Comparison of ENCODE assay signal across 10 cellular contexts in the genomic region with DNA sequence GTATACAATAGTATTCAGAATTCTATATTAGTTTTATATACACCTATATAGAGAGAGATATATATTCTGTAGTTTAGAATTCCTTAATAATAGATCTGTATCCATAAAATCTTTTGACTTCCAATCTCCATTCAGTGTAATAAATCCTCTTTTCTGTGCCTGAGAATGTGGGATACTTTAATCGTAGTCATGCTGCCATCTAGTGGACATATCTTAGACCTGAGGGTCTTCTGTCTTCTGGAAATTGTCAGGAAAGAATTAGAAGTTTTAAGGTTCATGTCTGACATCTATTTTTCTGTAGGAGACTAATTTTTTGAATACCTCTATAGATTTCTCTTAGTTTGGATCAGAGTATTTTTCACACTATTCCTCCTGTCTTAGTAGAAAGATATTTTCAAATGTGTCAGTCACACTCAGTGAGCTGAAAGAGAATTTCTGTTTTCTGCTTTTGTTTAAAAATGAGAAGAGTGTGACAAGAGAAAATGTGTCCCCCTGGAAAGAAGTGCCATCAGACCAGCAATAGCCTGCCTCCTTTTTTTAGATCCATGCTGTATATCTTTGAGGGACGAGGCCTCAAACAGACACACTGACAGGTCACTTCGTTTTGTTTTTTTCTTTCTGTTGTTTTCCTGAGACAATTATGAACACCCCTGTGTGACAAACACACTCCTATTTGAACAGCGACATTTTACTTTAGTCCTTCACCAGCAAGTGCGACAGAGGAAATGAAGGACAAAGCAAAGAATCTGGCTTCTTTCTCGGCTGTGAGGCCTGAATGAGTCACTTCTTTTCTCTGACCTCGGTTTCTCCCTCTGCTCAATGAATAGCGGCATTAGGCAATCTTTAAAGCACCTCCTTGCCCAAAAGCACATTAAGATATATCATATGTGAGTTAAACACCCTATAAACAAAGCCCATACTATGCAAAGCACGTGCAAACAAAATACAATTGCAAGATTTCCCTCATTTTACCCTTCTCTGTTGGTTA.
A peak's percentile ranks its signal among the peaks of the same experiment; 100 is the strongest.
DNase-seq lines count a peak whose midpoint lies in the region; ATAC-seq and TF ChIP-seq lines count a peak whose summit lies in the region.
"Had no signal": no experiment of that assay in that cellular context is flagged by ENCODE, and none has a peak within 500 bp of the region (broad histone marks: within the 10 kb centered on the region; RNA-seq: fewer than 3 reads in every experiment).

No MANE protein-coding gene starts in this region.

- H3K4me3 ChIP-seq in astrocyte of the cerebellum (ENCODE audit: low read depth, low read length) (no peak overlapping the region), kidney epithelial cell (ENCODE audit: low read depth, low read length) (no peak overlapping the region), uterus (no peak overlapping the region)
- H3K4me3 ChIP-seq in effector memory CD4-positive, alpha-beta T cell (ENCODE audit: insufficient read depth, low read depth, low read length, poor library complexity, severe bottlenecking) = no peak overlapping the region

- H3K9me3 Mint-ChIP-seq in activated CD4-positive, alpha-beta T cell treated with anti-CD3 and anti-CD28 coated beads, Interleukin-2, amount 10 ng/mL, durations not matched to agents 24 days and 14 days = no peaks in the 10 kb centered on the region
- H3K9me3 Mint-ChIP-seq: CD8-positive, alpha-beta memory T cell had no signal

- H3K36me3 ChIP-seq in kidney epithelial cell (ENCODE audit: control insufficient read depth, insufficient read depth, low read length) = no peaks in the 10 kb centered on the region
- H3K36me3 ChIP-seq in uterus = no peaks in the 10 kb centered on the region
- H3K36me3 ChIP-seq in effector memory CD4-positive, alpha-beta T cell (ENCODE audit: control insufficient read depth, insufficient read depth, low read length) = no peaks in the 10 kb centered on the region

- no peaks in the 10 kb centered on the region for H3K4me1 ChIP-seq in uterus
- H3K4me1 ChIP-seq in effector memory CD4-positive, alpha-beta T cell (ENCODE audit: control insufficient read depth, insufficient read depth, low read length, poor library complexity, severe bottlenecking) = no peaks in the 10 kb centered on the region

- peak; percentile 50 for TF ChIP-seq CTCF in astrocyte of the cerebellum (IDR thresholded peaks at IDR 0.05; ENCODE audit: low read depth, low read length, missing control alignments)
- TF ChIP-seq CTCF in kidney epithelial cell (IDR thresholded peaks at IDR 0.05; ENCODE audit: insufficient read depth, low read length, poor library complexity, severe bottlenecking) = peak; percentile 62
- TF ChIP-seq CTCF in uterus (IDR thresholded peaks at IDR 0.05) = peak; percentile 57 to 71 (median 64)

- ATAC-seq in HG02884 (IDR thresholded peaks at IDR 0.05; ENCODE audit: unreplicated experiment) = peak; percentile 75

- TF ChIP-seq POLR2A in uterus (IDR thresholded peaks at IDR 0.05) = no peak

- H3K27ac ChIP-seq in uterus = no peak overlapping the region
- no peak overlapping the region for H3K27ac ChIP-seq in effector memory CD4-positive, alpha-beta T cell (ENCODE audit: insufficient read depth, low read length, poor library complexity, severe bottlenecking)

- H3K4me1 Mint-ChIP-seq in activated CD4-positive, alpha-beta T cell treated with anti-CD3 and anti-CD28 coated beads, Interleukin-2, amount 10 ng/mL, durations not matched to agents 24 days and 14 days = no peaks in the 10 kb centered on the region
- H3K4me1 Mint-ChIP-seq: CD8-positive, alpha-beta memory T cell had no signal

- intact Hi-C loops in activated CD4-positive, alpha-beta T cell treated with anti-CD3 and anti-CD28 coated beads, Interleukin-2, amount 10 ng/mL, durations not matched to agents 24 days and 14 days (cut with micrococcal nuclease) = loop anchor here (1.0 to 2.0 kb wide), 2 partner anchors 91 to 152 kb away; no protein-coding TSS in a partner anchor
- intact Hi-C loops in uterus (cut with DNase I; ENCODE audit: low total_unique reads) = no loop called here

- in situ Hi-C loops in astrocyte of the cerebellum (cut with HindIII; ENCODE audit: low sequenced_read_pairs) = no loop called here

- peak; percentile 59 for DNase-seq in activated CD4-positive, alpha-beta T cell treated with anti-CD3 and anti-CD28 coated beads, Interleukin-2, amount 10 ng/mL, durations not matched to agents 24 days and 14 days
- no peak for DNase-seq in activated CD4-positive, alpha-beta T cell treated with anti-CD3 and anti-CD28 coated beads for 48 hours
- DNase-seq in NCI-H226 (peak; percentile 7), astrocyte of the cerebellum (ENCODE audit: low read depth) (peak; percentile 60), kidney epithelial cell (ENCODE audit: low read depth) (no peak), uterus (no peak)
- no peak for DNase-seq in effector memory CD4-positive, alpha-beta T cell

- no peaks in the 10 kb centered on the region for H3K9me3 ChIP-seq in uterus
- H3K9me3 ChIP-seq in effector memory CD4-positive, alpha-beta T cell (ENCODE audit: control insufficient read depth, low read length) = no peaks in the 10 kb centered on the region

- H3K4me3 Mint-ChIP-seq in activated CD4-positive, alpha-beta T cell treated with anti-CD3 and anti-CD28 coated beads, Interleukin-2, amount 10 ng/mL, durations not matched to agents 24 days and 14 days = no peak overlapping the region
- H3K4me3 Mint-ChIP-seq: activated naive CD8-positive, alpha-beta T cell; CD8-positive, alpha-beta memory T cell had no signal

- peaks cover 29% of the 10 kb centered on the region for H3K27me3 Mint-ChIP-seq in activated CD4-positive, alpha-beta T cell treated with anti-CD3 and anti-CD28 coated beads, Interleukin-2, amount 10 ng/mL, durations not matched to agents 24 days and 14 days

- H3K36me3 Mint-ChIP-seq in activated CD4-positive, alpha-beta T cell treated with anti-CD3 and anti-CD28 coated beads, Interleukin-2, amount 10 ng/mL, durations not matched to agents 24 days and 14 days (ENCODE audit: low read depth) = no peaks in the 10 kb centered on the region
- H3K36me3 Mint-ChIP-seq: activated naive CD8-positive, alpha-beta T cell; CD8-positive, alpha-beta memory T cell had no signal

- H3K27me3 ChIP-seq in kidney epithelial cell (ENCODE audit: control insufficient read depth, insufficient read depth, low read length) (peaks cover 2% of the 10 kb centered on the region), uterus (no peaks in the 10 kb centered on the region)
- peaks cover 6% of the 10 kb centered on the region for H3K27me3 ChIP-seq in effector memory CD4-positive, alpha-beta T cell (replicated peaks; ENCODE audit: control insufficient read depth, insufficient read depth, low read length, poor library complexity, severe bottlenecking)

- no peak overlapping the region for H3K27ac Mint-ChIP-seq in activated CD4-positive, alpha-beta T cell treated with anti-CD3 and anti-CD28 coated beads, Interleukin-2, amount 10 ng/mL, durations not matched to agents 24 days and 14 days
- H3K27ac Mint-ChIP-seq: activated naive CD8-positive, alpha-beta T cell; CD8-positive, alpha-beta memory T cell had no signal

Comparison
In these comparisons a context has a peak if more than half of its experiments do, and no peak if none do; other contexts are left out.
1. DNase-seq: peak in activated CD4-positive, alpha-beta T cell treated with anti-CD3 and anti-CD28 coated beads, Interleukin-2, amount 10 ng/mL, durations not matched to agents 24 days and 14 days (single experiment), NCI-H226 (single experiment) and astrocyte of the cerebellum (single experiment); none in activated CD4-positive, alpha-beta T cell treated with anti-CD3 and anti-CD28 coated beads for 48 hours (single experiment), kidney epithelial cell (single experiment), uterus (0 of 2) and effector memory CD4-positive, alpha-beta T cell (0 of 3).
2. Peak in every context shown above with its lines, with median percentiles within 50 percentile points of each other: CTCF ChIP-seq.